ENCODE assay signal across 10 cellular contexts in genomic region chr17:75319818-75320691, GRCh38. TPM values are rescaled to one million over a fixed set of nuclear protein-coding genes. Genes with fewer than 3 reads are reported as not detected.
DNase-seq lines count a peak whose midpoint lies in the region; ATAC-seq and TF ChIP-seq lines count a peak whose summit lies in the region.
"Had no signal": no experiment of that assay in that cellular context is flagged by ENCODE, and none has a peak within 500 bp of the region (broad histone marks: within the 10 kb centered on the region; RNA-seq: fewer than 3 reads in every experiment).

No MANE protein-coding gene starts in this region.

- intact Hi-C loops in MCF 10A (cut with micrococcal nuclease) (no loop called here), breast epithelium (cut with DNase I; ENCODE audit: low total_unique reads) (loop anchor here (10.0 kb wide), 1 partner anchor 85 kb away; the partner anchor contains the start of gene GRB2), activated B cell treated with CpG ODN at 0.5 μM for 24 hours (cut with micrococcal nuclease) (loop anchor here (1.0 kb wide), 1 partner anchor 23 kb away; no protein-coding TSS in a partner anchor), uterus (cut with DNase I; ENCODE audit: low total_unique reads) (loop anchor here (5.0 to 10.0 kb wide), 2 partner anchors 87 to 205 kb away; partner anchors contain the start of genes GRB2 and LLGL2)

- CTCF ChIA-PET in MCF 10A (lab: Yijun Ruan, JAX) (interaction anchor here (0.7 to 1.2 kb wide), 3 partner anchors 74 to 308 kb away, joined by 3 to 7 read pairs (median 7); no protein-coding TSS in a partner anchor), activated B cell treated with CpG ODN at 0.5 μM for 24 hours (lab: Charles Lee) (interaction anchor here (0.8 to 5.2 kb wide), 7 partner anchors 23 to 93 kb away, joined by 3 to 54 read pairs (median 8); partner anchors contain the start of genes GRB2 and SLC25A19)

- H3K4me1 Mint-ChIP-seq in MCF 10A (ENCODE audit: insufficient read depth, unreplicated experiment) = no peaks in the 10 kb centered on the region
- peaks cover 87% of the 10 kb centered on the region for H3K4me1 Mint-ChIP-seq in activated B cell treated with CpG ODN at 0.5 μM for 24 hours
- peaks cover 10 to 12% of the 10 kb centered on the region in 2 donors for H3K4me1 Mint-ChIP-seq in immature natural killer cell

- no peak overlapping the region for H3K27ac Mint-ChIP-seq in MCF 10A (ENCODE audit: low read depth, unreplicated experiment)
- H3K27ac Mint-ChIP-seq in activated B cell treated with CpG ODN at 0.5 μM for 24 hours = peak overlapping the region; percentile 93
- H3K27ac Mint-ChIP-seq in immature natural killer cell = no peak overlapping the region

- H3K4me3 Mint-ChIP-seq in MCF 10A (ENCODE audit: unreplicated experiment) (no peak overlapping the region), activated B cell treated with CpG ODN at 0.5 μM for 24 hours (peak overlapping the region; percentile 70), immature natural killer cell (no peak overlapping the region)

- no peak overlapping the region for H3K27ac ChIP-seq in breast epithelium
- H3K27ac ChIP-seq in uterus = peak overlapping the region; percentile 44 to 59

- TSS peak; percentile 30 for BruUV-seq in MCF 10A (replicated peaks; lab: Mats Ljungman, UMichigan)

- H3K27me3 ChIP-seq in breast epithelium (no peaks in the 10 kb centered on the region), uterus (no peaks in the 10 kb centered on the region)

- H3K4me1 ChIP-seq in breast epithelium (no peaks in the 10 kb centered on the region), uterus (no peaks in the 10 kb centered on the region)

- H3K9me3 Mint-ChIP-seq in MCF 10A (ENCODE audit: unreplicated experiment) = no peaks in the 10 kb centered on the region
- H3K9me3 Mint-ChIP-seq in activated B cell treated with CpG ODN at 0.5 μM for 24 hours = no peaks in the 10 kb centered on the region
- no peaks in the 10 kb centered on the region for H3K9me3 Mint-ChIP-seq in immature natural killer cell

- ATAC-seq in HG02840 (IDR thresholded peaks at IDR 0.05; ENCODE audit: low FRiP score, unreplicated experiment) = peak; percentile 52
- peak; percentile 53 for ATAC-seq in activated B cell treated with CpG ODN at 0.5 μM for 24 hours (ENCODE audit: low read depth)

- DNase-seq in MCF 10A (ENCODE audit: unreplicated experiment) (no peak), breast epithelium (ENCODE audit: low spot score in 2 of 2) (no peak), activated B cell treated with CpG ODN at 0.5 μM for 24 hours (no peak), uterus (no peak), NCI-H524 treated with DMSO at 0.1 percent for 48 hours (lab: John Stamatoyannopoulos, UW) (no peak), NCI-H2029 (lab: John Stamatoyannopoulos, UW) (no peak), immature natural killer cell (no peak)
- DNase-seq: activated CD4-positive, alpha-beta T cell treated with anti-CD3 and anti-CD28 coated beads for 48 hours; NCI-H510A had no signal

- H3K4me3 ChIP-seq in breast epithelium (no peak overlapping the region), uterus (no peak overlapping the region)

- H3K27me3 Mint-ChIP-seq in MCF 10A (ENCODE audit: insufficient read depth, unreplicated experiment) (no peaks in the 10 kb centered on the region), activated B cell treated with CpG ODN at 0.5 μM for 24 hours (no peaks in the 10 kb centered on the region), immature natural killer cell (ENCODE audit: low read depth in 3 of 3) (no peaks in the 10 kb centered on the region)

- no peaks in the 10 kb centered on the region for H3K36me3 ChIP-seq in breast epithelium
- H3K36me3 ChIP-seq in uterus = no peaks in the 10 kb centered on the region

- TF ChIP-seq CTCF in MCF 10A (IDR thresholded peaks at IDR 0.05; ENCODE audit: unreplicated experiment) = no peak
- no peak for TF ChIP-seq CTCF in breast epithelium (IDR thresholded peaks at IDR 0.05)
- no peak for TF ChIP-seq CTCF in activated B cell treated with CpG ODN at 0.5 μM for 24 hours (IDR thresholded peaks at IDR 0.05)
- no peak for TF ChIP-seq CTCF in uterus (IDR thresholded peaks at IDR 0.05)

- no peak for TF ChIP-seq POLR2A in breast epithelium (IDR thresholded peaks at IDR 0.05)
- TF ChIP-seq POLR2A in uterus (IDR thresholded peaks at IDR 0.05) = no peak

- H3K36me3 Mint-ChIP-seq in MCF 10A (ENCODE audit: insufficient read depth, unreplicated experiment) (peaks cover 63% of the 10 kb centered on the region), activated B cell treated with CpG ODN at 0.5 μM for 24 hours (ENCODE audit: low read depth) (peaks cover 77% of the 10 kb centered on the region), immature natural killer cell (peaks cover 0 to 7% (median 2%) of the 10 kb centered on the region in 3 donors)

- POLR2A ChIA-PET in MCF 10A (lab: Yijun Ruan, JAX) (interaction anchor here (0.8 to 4.0 kb wide), 5 partner anchors 12 to 79 kb away, joined by 3 to 12 read pairs (median 4); partner anchors contain the start of gene SLC25A19), activated B cell treated with CpG ODN at 0.5 μM for 24 hours (lab: Charles Lee) (interaction anchor here (0.6 to 22.1 kb wide), 15 partner anchors 8 to 545 kb away, joined by 3 to 1048 read pairs (median 4); partner anchors contain the start of genes GRB2, MIF4GD and SLC25A19)

- H3K9me3 ChIP-seq in breast epithelium (no peaks in the 10 kb centered on the region), uterus (no peaks in the 10 kb centered on the region)

RNA-seq across cellular contexts. Expression of gene SLC25A19, which starts 30.8 kb away (rescaled TPM):
- 14.8 and 22.6 TPM in 2 replicates for total RNA-seq in MCF 10A (2022)
- total RNA-seq in breast epithelium = 10 to 100 TPM; 11.4 to 13.8 (median 12.3) TPM
- 87.6 and 96.7 TPM in 2 replicates for total RNA-seq in activated B cell treated with CpG ODN at 0.5 μM for 24 hours
- total RNA-seq in uterus = 10 to 100 TPM in 2 of 4 donors, 1 to 10 TPM in 2; 4.7 to 59.9 (median 10.1) TPM
- polyA plus RNA-seq in immature natural killer cell = 10 to 100 TPM; 11.2 to 27.2 (median 21.0) TPM

RNA-seq across cellular contexts. Expression of gene MIF4GD, which starts 49.0 kb away (rescaled TPM):
- total RNA-seq in MCF 10A (2022) (23.3 and 29.6 TPM in 2 replicates), breast epithelium (10 to 100 TPM; 26.2 to 38.7 (median 28.8) TPM), activated B cell treated with CpG ODN at 0.5 μM for 24 hours (50.8 and 55.2 TPM in 2 replicates), uterus (10 to 100 TPM; 11.7 to 45.3 (median 25.8) TPM)
- 100 to 1,000 TPM; 113 to 187 (median 145) TPM for polyA plus RNA-seq in immature natural killer cell

RNA-seq across cellular contexts. Expression of gene MRPS7, which starts 58.4 kb away (rescaled TPM):
- 73.9 and 75.0 TPM in 2 replicates for total RNA-seq in MCF 10A (2022)
- total RNA-seq in breast epithelium = 10 to 100 TPM; 37.0 to 46.5 (median 40.1) TPM
- 67.6 and 71.3 TPM in 2 replicates for total RNA-seq in activated B cell treated with CpG ODN at 0.5 μM for 24 hours
- 10 to 100 TPM; 13.1 to 42.1 (median 33.0) TPM for total RNA-seq in uterus
- polyA plus RNA-seq in immature natural killer cell = 100 to 1,000 TPM; 118 to 189 (median 122) TPM

RNA-seq across cellular contexts. Expression of gene GGA3, which starts 58.6 kb away (rescaled TPM):
- total RNA-seq in MCF 10A (2022) = 32.7 and 39.5 TPM in 2 replicates
- 10 to 100 TPM; 20.0 to 35.0 (median 32.8) TPM for total RNA-seq in breast epithelium
- total RNA-seq in activated B cell treated with CpG ODN at 0.5 μM for 24 hours = 116 and 119 TPM in 2 replicates
- 100 to 1,000 TPM in 1 of 4 donors, 10 to 100 TPM in 2, 1 to 10 TPM in 1; 9.4 to 104 (median 40.1) TPM for total RNA-seq in uterus
- 10 to 100 TPM in 1 of 3 donors, 1 to 10 TPM in 2; 3.7 to 17.8 (median 3.8) TPM for polyA plus RNA-seq in immature natural killer cell

Comparison
In these comparisons a context has a peak if more than half of its experiments do, and no peak if none do; other contexts are left out.
1. H3K27ac ChIP-seq: peak in uterus (2 of 2); none in breast epithelium (0 of 2).